17 cellular contexts compared by ENCODE assay signal in genomic region chr2:204576580-204576979, GRCh38.
"Had no signal": no experiment of that assay in that cellular context is flagged by ENCODE, and none has a peak within 500 bp of the region (broad histone marks: within the 10 kb centered on the region; RNA-seq: fewer than 3 reads in every experiment).

No MANE protein-coding gene starts in this region.

- ATAC-seq: foreskin keratinocyte; naive thymus-derived CD8-positive, alpha-beta T cell; SK-N-SH treated with all-trans-retinoic acid at 6 μM for 48 hours; stimulated activated memory B cell treated with anti-CD40 and anti-IgM and Interleukin-4, amounts not matched to agents 10 μg/mL and 1 μg/mL and 100 μg/mL, for 72 hours had no signal

- H3K4me3 Mint-ChIP-seq: activated T-cell treated with anti-CD3 and anti-CD28 coated beads, Interleukin-2, amount 50 U/mL, for 24 hours; naive thymus-derived CD8-positive, alpha-beta T cell; stimulated activated memory B cell treated with anti-CD40 and anti-IgM and Interleukin-4, amounts not matched to agents 10 μg/mL and 1 μg/mL and 100 μg/mL, for 72 hours had no signal

- DNase-seq: activated CD4-positive, CD25-positive, alpha-beta regulatory T cell treated with anti-CD3 and anti-CD28 coated beads, Interleukin-2, amount 50 U/mL, for 72 hours; activated effector memory CD4-positive, alpha-beta T cell treated with anti-CD3 and anti-CD28 coated beads, Interleukin-2, amount 50 U/mL, for 16 hours; activated T-cell treated with anti-CD3 and anti-CD28 coated beads, Interleukin-2, amount 50 U/mL, for 24 hours; dorsolateral prefrontal cortex; foreskin keratinocyte; glutamatergic neuron; left ventricle myocardium inferior; naive thymus-derived CD8-positive, alpha-beta T cell; retina; SHP77; T-helper 1 cell; T1000; tibial artery had no signal

- H3K27me3 Mint-ChIP-seq: stimulated activated memory B cell treated with anti-CD40 and anti-IgM and Interleukin-4, amounts not matched to agents 10 μg/mL and 1 μg/mL and 100 μg/mL, for 72 hours had no signal

- H3K27ac ChIP-seq: cardiac muscle cell, dorsolateral prefrontal cortex, foreskin keratinocyte, left ventricle myocardium inferior, parathyroid adenoma, tibial artery had no signal

- H3K27ac Mint-ChIP-seq: activated T-cell treated with anti-CD3 and anti-CD28 coated beads, Interleukin-2, amount 50 U/mL, for 24 hours; naive thymus-derived CD8-positive, alpha-beta T cell; stimulated activated memory B cell treated with anti-CD40 and anti-IgM and Interleukin-4, amounts not matched to agents 10 μg/mL and 1 μg/mL and 100 μg/mL, for 72 hours had no signal

- H3K4me1 Mint-ChIP-seq: stimulated activated memory B cell treated with anti-CD40 and anti-IgM and Interleukin-4, amounts not matched to agents 10 μg/mL and 1 μg/mL and 100 μg/mL, for 72 hours had no signal

- H3K9me3 Mint-ChIP-seq: activated T-cell treated with anti-CD3 and anti-CD28 coated beads, Interleukin-2, amount 50 U/mL, for 24 hours; stimulated activated memory B cell treated with anti-CD40 and anti-IgM and Interleukin-4, amounts not matched to agents 10 μg/mL and 1 μg/mL and 100 μg/mL, for 72 hours had no signal
